In genomic region chr13:76667551-76667950, GRCh38 we compare ENCODE assay signal across 9 cellular contexts.
A peak's percentile ranks its signal among the peaks of the same experiment; 100 is the strongest.
DNase-seq lines count a peak whose midpoint lies in the region; ATAC-seq and TF ChIP-seq lines count a peak whose summit lies in the region.
"Had no signal": no experiment of that assay in that cellular context is flagged by ENCODE, and none has a peak within 500 bp of the region (broad histone marks: within the 10 kb centered on the region; RNA-seq: fewer than 3 reads in every experiment).

No MANE protein-coding gene starts in this region.

- peak overlapping the region; percentile 21 for H3K27ac ChIP-seq in subcutaneous abdominal adipose tissue (ENCODE audit: low read depth, low read length)
- H3K27ac ChIP-seq in coronary artery, result no peak overlapping the region

- H3K4me1 Mint-ChIP-seq in activated CD8-positive, alpha-beta T cell treated with anti-CD3 and anti-CD28 coated beads for 36 hours (ENCODE audit: low read depth), result peaks cover 3% of the 10 kb centered on the region
- no peaks in the 10 kb centered on the region for H3K4me1 Mint-ChIP-seq in activated CD8-positive, alpha-beta T cell treated with anti-CD3 and anti-CD28 coated beads, Interleukin-2, amount 10 ng/mL, durations not matched to agents 7 days and 5 days (ENCODE audit: low read depth)
- H3K4me1 Mint-ChIP-seq: memory B cell had no signal

- H3K9me3 Mint-ChIP-seq in activated CD8-positive, alpha-beta T cell treated with anti-CD3 and anti-CD28 coated beads for 36 hours, result no peaks in the 10 kb centered on the region
- H3K9me3 Mint-ChIP-seq in activated CD8-positive, alpha-beta T cell treated with anti-CD3 and anti-CD28 coated beads, Interleukin-2, amount 10 ng/mL, durations not matched to agents 7 days and 5 days (ENCODE audit: insufficient read depth), result no peaks in the 10 kb centered on the region
- H3K9me3 Mint-ChIP-seq: memory B cell had no signal

- peak; percentile 72 for ATAC-seq in activated CD8-positive, alpha-beta T cell treated with anti-CD3 and anti-CD28 coated beads for 36 hours
- no peak for ATAC-seq in activated CD8-positive, alpha-beta T cell treated with anti-CD3 and anti-CD28 coated beads, Interleukin-2, amount 10 ng/mL, durations not matched to agents 7 days and 5 days

- H3K4me3 Mint-ChIP-seq in activated CD8-positive, alpha-beta T cell treated with anti-CD3 and anti-CD28 coated beads for 36 hours, result no peak overlapping the region
- no peak overlapping the region for H3K4me3 Mint-ChIP-seq in activated CD8-positive, alpha-beta T cell treated with anti-CD3 and anti-CD28 coated beads, Interleukin-2, amount 10 ng/mL, durations not matched to agents 7 days and 5 days
- H3K4me3 Mint-ChIP-seq: memory B cell had no signal

- CTCF ChIA-PET in activated CD8-positive, alpha-beta T cell treated with anti-CD3 and anti-CD28 coated beads for 36 hours (lab: Charles Lee), result interaction anchor here (1.0 to 6.2 kb wide), 5 partner anchors 21 to 313 kb away, joined by 3 to 38 read pairs (median 5); partner anchors contain the start of gene KCTD12
- CTCF ChIA-PET in activated CD8-positive, alpha-beta T cell treated with anti-CD3 and anti-CD28 coated beads, Interleukin-2, amount 10 ng/mL, durations not matched to agents 7 days and 5 days (lab: Charles Lee), result interaction anchor here (1.6 to 2.3 kb wide), 2 partner anchors 234 to 236 kb away, joined by 9 read pairs; no protein-coding TSS in a partner anchor

- H3K27ac Mint-ChIP-seq in activated CD8-positive, alpha-beta T cell treated with anti-CD3 and anti-CD28 coated beads for 36 hours, result no peak overlapping the region
- H3K27ac Mint-ChIP-seq in activated CD8-positive, alpha-beta T cell treated with anti-CD3 and anti-CD28 coated beads, Interleukin-2, amount 10 ng/mL, durations not matched to agents 7 days and 5 days, result no peak overlapping the region
- H3K27ac Mint-ChIP-seq: memory B cell had no signal

- H3K9me3 ChIP-seq in subcutaneous abdominal adipose tissue (ENCODE audit: control insufficient read depth in 5 of 5, low read length in 5 of 5), result no peaks in the 10 kb centered on the region

- TF ChIP-seq CTCF in activated CD8-positive, alpha-beta T cell treated with anti-CD3 and anti-CD28 coated beads for 36 hours (IDR thresholded peaks at IDR 0.05), result no peak
- TF ChIP-seq CTCF in fibroblast of villous mesenchyme (IDR thresholded peaks at IDR 0.05; ENCODE audit: insufficient read depth, low read depth, low read length) (peak; percentile 61), coronary artery (IDR thresholded peaks at IDR 0.05) (no peak)

- H3K4me3 ChIP-seq in fibroblast of villous mesenchyme (ENCODE audit: low read depth, low read length), result no peak overlapping the region
- H3K4me3 ChIP-seq in subcutaneous abdominal adipose tissue (ENCODE audit: low read depth in 1 of 5, low read length in 5 of 5), result no peak overlapping the region
- H3K4me3 ChIP-seq in coronary artery, result no peak overlapping the region

- H3K27me3 ChIP-seq in subcutaneous abdominal adipose tissue (ENCODE audit: control insufficient read depth in 5 of 5, insufficient read depth in 4 of 5, low read length in 5 of 5), result no peaks in the 10 kb centered on the region

- H3K4me1 ChIP-seq in subcutaneous abdominal adipose tissue (ENCODE audit: control insufficient read depth in 5 of 5, insufficient read depth in 5 of 5, low read length in 5 of 5), result peaks cover 0 to 9% (median 2%) of the 10 kb centered on the region in 5 donors

- no peaks in the 10 kb centered on the region for H3K36me3 Mint-ChIP-seq in activated CD8-positive, alpha-beta T cell treated with anti-CD3 and anti-CD28 coated beads for 36 hours (ENCODE audit: low read depth)
- no peaks in the 10 kb centered on the region for H3K36me3 Mint-ChIP-seq in activated CD8-positive, alpha-beta T cell treated with anti-CD3 and anti-CD28 coated beads, Interleukin-2, amount 10 ng/mL, durations not matched to agents 7 days and 5 days (ENCODE audit: low read depth)
- H3K36me3 Mint-ChIP-seq: memory B cell had no signal

- no peaks in the 10 kb centered on the region for H3K36me3 ChIP-seq in subcutaneous abdominal adipose tissue (ENCODE audit: control insufficient read depth in 5 of 5, insufficient read depth in 5 of 5, low read length in 5 of 5)

- POLR2A ChIA-PET in activated CD8-positive, alpha-beta T cell treated with anti-CD3 and anti-CD28 coated beads for 36 hours (lab: Charles Lee), result interaction anchor here (0.6 kb wide), 1 partner anchor 15 kb away, joined by 4 read pairs; no protein-coding TSS in a partner anchor
- POLR2A ChIA-PET in activated CD8-positive, alpha-beta T cell treated with anti-CD3 and anti-CD28 coated beads, Interleukin-2, amount 10 ng/mL, durations not matched to agents 7 days and 5 days (lab: Charles Lee), result no interaction called here

- DNase-seq in activated CD8-positive, alpha-beta T cell treated with anti-CD3 and anti-CD28 coated beads for 36 hours, result peak; percentile 23
- DNase-seq in activated CD8-positive, alpha-beta T cell treated with anti-CD3 and anti-CD28 coated beads, Interleukin-2, amount 10 ng/mL, durations not matched to agents 7 days and 5 days, result no peak
- DNase-seq in NCI-H69 (lab: John Stamatoyannopoulos, UW) (peak; percentile 39), fibroblast of villous mesenchyme (ENCODE audit: low read depth) (peak; percentile 79), SHP77 (lab: John Stamatoyannopoulos, UW) (no peak), coronary artery (ENCODE audit: low spot score) (no peak), head of caudate nucleus (no peak)

- intact Hi-C loops in activated CD8-positive, alpha-beta T cell treated with anti-CD3 and anti-CD28 coated beads for 36 hours (cut with micrococcal nuclease), result loop anchor here (5.0 to 10.0 kb wide), 2 partner anchors 147 to 235 kb away; no protein-coding TSS in a partner anchor
- intact Hi-C loops in head of caudate nucleus (cut with DNase I), result loop anchor here (10.0 kb wide), 1 partner anchor 217 kb away; the partner anchor contains the start of gene KCTD12

- no peaks in the 10 kb centered on the region for H3K27me3 Mint-ChIP-seq in activated CD8-positive, alpha-beta T cell treated with anti-CD3 and anti-CD28 coated beads for 36 hours
- peaks cover 7% of the 10 kb centered on the region for H3K27me3 Mint-ChIP-seq in activated CD8-positive, alpha-beta T cell treated with anti-CD3 and anti-CD28 coated beads, Interleukin-2, amount 10 ng/mL, durations not matched to agents 7 days and 5 days (ENCODE audit: low read depth)
- H3K27me3 Mint-ChIP-seq: memory B cell had no signal

- H3K9ac ChIP-seq in subcutaneous abdominal adipose tissue (ENCODE audit: low read length in 5 of 5), result no peak overlapping the region

Comparison
In these comparisons a context has a peak if more than half of its experiments do, and no peak if none do; other contexts are left out.
1. DNase-seq: peak in activated CD8-positive, alpha-beta T cell treated with anti-CD3 and anti-CD28 coated beads for 36 hours (single experiment), NCI-H69 (single experiment) and fibroblast of villous mesenchyme (single experiment); none in activated CD8-positive, alpha-beta T cell treated with anti-CD3 and anti-CD28 coated beads, Interleukin-2, amount 10 ng/mL, durations not matched to agents 7 days and 5 days (single experiment), SHP77 (0 of 2), coronary artery (single experiment) and head of caudate nucleus (0 of 42).